9 cellular contexts compared by ENCODE assay signal in the genomic region with DNA sequence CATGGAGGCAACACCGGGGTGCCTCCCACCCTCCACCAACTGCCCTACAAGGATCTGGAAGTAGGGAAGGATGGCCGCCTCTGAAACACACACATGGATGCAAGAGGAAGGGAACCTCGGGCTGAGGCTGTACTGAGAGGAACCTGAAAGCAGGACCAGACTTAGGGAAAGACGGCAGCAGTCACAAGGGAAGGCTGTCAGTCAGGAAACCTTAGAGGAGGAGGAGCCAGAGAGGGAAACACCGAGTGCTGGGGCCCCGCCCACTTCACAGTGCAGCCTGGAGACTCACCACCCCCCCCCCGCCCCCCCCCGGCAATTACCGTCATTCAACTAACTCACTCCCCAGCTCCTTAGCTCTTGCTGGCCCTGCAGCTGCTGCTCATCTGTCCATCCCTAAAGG. TPM values are rescaled to one million over a fixed set of nuclear protein-coding genes. Genes with fewer than 3 reads are reported as not detected.
DNase-seq lines count a peak whose midpoint lies in the region; ATAC-seq and TF ChIP-seq lines count a peak whose summit lies in the region.
"Had no signal": no experiment of that assay in that cellular context is flagged by ENCODE, and none has a peak within 500 bp of the region (broad histone marks: within the 10 kb centered on the region; RNA-seq: fewer than 3 reads in every experiment).

No MANE protein-coding gene starts in this region.

- peaks cover 0 to 34% of the 10 kb centered on the region in 2 donors for H3K36me3 ChIP-seq in psoas muscle (ENCODE audit: insufficient read depth in 1 of 2, low read depth in 1 of 2)

- H3K36me3 Mint-ChIP-seq in T-cell: peaks cover 41% of the 10 kb centered on the region

- DNase-seq in DMS 273 treated with DMSO at 0.1 percent for 48 hours (lab: John Stamatoyannopoulos, UW) (peak; percentile 3), T-cell (peak in 14 of 34 experiments; percentile 18 to 41 (median 24)), dorsolateral prefrontal cortex (no peak), psoas muscle (peak; percentile 65 to 84)
- DNase-seq in activated CD4-positive, CD25-positive, alpha-beta regulatory T cell treated with anti-CD3 and anti-CD28 coated beads, Interleukin-2, amount 50 U/mL, for 72 hours: no peak

- 35 to 63% (median 60%) methylated on average over 6 to 9 of the region's 9 CpGs for WGBS in psoas muscle, 3 donors

- H3K9me3 ChIP-seq in psoas muscle: no peaks in the 10 kb centered on the region

- H3K27me3 Mint-ChIP-seq in T-cell: no peaks in the 10 kb centered on the region

- peak overlapping the region; percentile 96 to 97 for H3K27ac Mint-ChIP-seq in T-cell

- POLR2A ChIA-PET in T-cell (lab: Charles Lee): interaction anchor here in 1 of 2 donors (0.7 to 1.0 kb wide), 2 partner anchors 14 to 524 kb away, joined by 3 read pairs; no protein-coding TSS in a partner anchor

- H3K27ac ChIP-seq in dorsolateral prefrontal cortex (peak overlapping the region in 35 of 59 donors; percentile 3 to 99 (median 62)), psoas muscle (peak overlapping the region; percentile 100)
- H3K27ac ChIP-seq: SK-N-MC had no signal

- H3K4me3 ChIP-seq in dorsolateral prefrontal cortex: peak overlapping the region in 2 of 59 donors; percentile 11 to 37
- H3K4me3 ChIP-seq in psoas muscle: peak overlapping the region; percentile 97
- H3K4me3 ChIP-seq: SK-N-MC had no signal

- no peaks in the 10 kb centered on the region for H3K9me3 Mint-ChIP-seq in T-cell

- H3K4me3 Mint-ChIP-seq in T-cell: peak overlapping the region; percentile 85 to 89 (median 85)

- peaks cover 65 to 69% (median 65%) of the 10 kb centered on the region in 3 donors for H3K4me1 Mint-ChIP-seq in T-cell

- no peaks in the 10 kb centered on the region for H3K27me3 ChIP-seq in dorsolateral prefrontal cortex
- no peaks in the 10 kb centered on the region for H3K27me3 ChIP-seq in psoas muscle (ENCODE audit: insufficient read depth in 3 of 3, low read length in 2 of 3)

- intact Hi-C loops in dorsolateral prefrontal cortex (cut with DNase I): loop anchor here (2.0 to 10.0 kb wide), 3 partner anchors 181 to 481 kb away; partner anchors contain the start of gene AGBL3 (in 1 of the 2)
- intact Hi-C loops in psoas muscle (cut with DNase I): loop anchor here (2.0 to 10.0 kb wide), 5 partner anchors 19 to 633 kb away; partner anchors contain the start of genes AGBL3 (in 2 of the 2), AKR1B15 (in 1 of the 2) and TMEM140 (in 1 of the 2)

- CTCF ChIA-PET in T-cell (lab: Charles Lee): interaction anchor here (0.6 to 4.3 kb wide), 3 partner anchors 11 to 182 kb away, joined by 3 to 19 read pairs (median 5); partner anchors contain the start of gene AGBL3 (in 1 of the 2)

- ATAC-seq in T-cell (replicated peaks in 1 of 4): no peak
- ATAC-seq in psoas muscle: peak in 3 of 4 donors; percentile 1 to 18 (median 6)
- ATAC-seq in GM18907 (IDR thresholded peaks at IDR 0.05; ENCODE audit: unreplicated experiment): no peak
- ATAC-seq in GM21576 (IDR thresholded peaks at IDR 0.05; ENCODE audit: unreplicated experiment): no peak
- no peak for ATAC-seq in GM18498 (IDR thresholded peaks at IDR 0.05; ENCODE audit: unreplicated experiment)

- H3K4me1 ChIP-seq in psoas muscle: peaks cover 59% of the 10 kb centered on the region

- TF ChIP-seq CTCF in dorsolateral prefrontal cortex (IDR thresholded peaks at IDR 0.05 in 54 of 56, conservative IDR thresholded peaks at IDR 0.05 in 2 of 56; ENCODE audit: low read depth in 1 of 56, partially characterized antibody in 56 of 56) (no peak), psoas muscle (IDR thresholded peaks at IDR 0.05) (no peak)

RNA-seq across cellular contexts. Expression of gene CYREN, which starts 2.5 kb away (rescaled TPM):
- total RNA-seq in T-cell: 10 to 100 TPM; 24.3 to 46.4 (median 44.6) TPM
- 10 to 100 TPM; 18.8 to 45.2 (median 26.9) TPM for total RNA-seq in dorsolateral prefrontal cortex
- 10 to 100 TPM; 20.6 to 29.4 (median 25.3) TPM for total RNA-seq in psoas muscle
- polyA plus RNA-seq in psoas muscle: 10 to 100 TPM; 25.0 to 61.2 (median 46.3) TPM

RNA-seq across cellular contexts. Expression of gene TMEM140, which starts 20.1 kb away (rescaled TPM):
- total RNA-seq in T-cell (10 to 100 TPM; 20.7 to 32.7 (median 25.8) TPM), dorsolateral prefrontal cortex (10 to 100 TPM in 65 of 120 experiments, 1 to 10 TPM in 55; 1.3 to 46.7 (median 10.6) TPM), psoas muscle (100 to 1,000 TPM in 1 of 4 donors, 10 to 100 TPM in 3; 67.0 to 106 (median 74.0) TPM)
- polyA plus RNA-seq in psoas muscle: 10 to 100 TPM; 25.4 to 62.1 (median 52.5) TPM

RNA-seq across cellular contexts. Expression of gene WDR91, which starts 43.3 kb away (rescaled TPM):
- total RNA-seq in T-cell (10 to 100 TPM; 28.1 to 41.2 (median 37.6) TPM), dorsolateral prefrontal cortex (10 to 100 TPM; 24.7 to 53.9 (median 37.4) TPM), psoas muscle (10 to 100 TPM in 1 of 4 donors, 1 to 10 TPM in 3; 4.8 to 23.6 (median 8.5) TPM)
- polyA plus RNA-seq in psoas muscle: 1 to 10 TPM; 2.7 to 4.0 (median 2.8) TPM

Comparison
In these comparisons a context has a peak if more than half of its experiments do, and no peak if none do; other contexts are left out.
1. DNase-seq: peak in DMS 273 treated with DMSO at 0.1 percent for 48 hours (single experiment) and psoas muscle (2 of 2); none in dorsolateral prefrontal cortex (0 of 10) and activated CD4-positive, CD25-positive, alpha-beta regulatory T cell treated with anti-CD3 and anti-CD28 coated beads, Interleukin-2, amount 50 U/mL, for 72 hours (single experiment).
2. ATAC-seq: peak in psoas muscle (3 of 4); none in T-cell (0 of 4), GM18907 (single experiment), GM21576 (single experiment) and GM18498 (single experiment).